Comparison of ENCODE assay signal across 1 cellular context in genomic region chr6:7975764-7976146, GRCh38.
TF ChIP-seq lines count a peak whose summit lies in the region.

No MANE protein-coding gene starts in this region.

TF ChIP-seq in HepG2, 621 proteins besides CTCF, POLR2A, EP300 and RAD21 (continued from another document and continues in another):
- no peak for TF ChIP-seq ZNF609 (CRISPR knock-in tag; IDR thresholded peaks at IDR 0.05; ENCODE audit: borderline replicate concordance)
- no peak for TF ChIP-seq DPF2 (CRISPR knock-in tag; IDR thresholded peaks at IDR 0.05; ENCODE audit: borderline replicate concordance, low read depth)
- no peak for TF ChIP-seq HNF1A (IDR thresholded peaks at IDR 0.05; ENCODE audit: low read depth)
- 0 out of 2 replicates have a peak, but pooled peaks have one; percentile 20 for TF ChIP-seq HNF1A (CRISPR knock-in tag; IDR thresholded peaks at IDR 0.05; ENCODE audit: borderline replicate concordance)
- TF ChIP-seq TBX2 (CRISPR knock-in tag; IDR thresholded peaks at IDR 0.05; ENCODE audit: borderline replicate concordance), result no peak
- TF ChIP-seq HNRNPLL (IDR thresholded peaks at IDR 0.05; ENCODE audit: low read depth, low read length, poor library complexity, severe bottlenecking), result no peak
- no peak for TF ChIP-seq BRCA1 (CRISPR knock-in tag; IDR thresholded peaks at IDR 0.05)
- TF ChIP-seq ZNF503 (CRISPR knock-in tag; IDR thresholded peaks at IDR 0.05), result no peak; the same call in 1 of the 2 replicates
- TF ChIP-seq ZNF768 (CRISPR knock-in tag; IDR thresholded peaks at IDR 0.05), result no peak
- 0 out of 2 replicates have a peak, but pooled peaks have one; percentile 30 for TF ChIP-seq ZNF280B (CRISPR knock-in tag; IDR thresholded peaks at IDR 0.05; ENCODE audit: borderline replicate concordance)
- TF ChIP-seq FOXJ3 (CRISPR knock-in tag; IDR thresholded peaks at IDR 0.05; ENCODE audit: borderline replicate concordance), result no peak
- TF ChIP-seq TCF7L2 (IDR thresholded peaks at IDR 0.05; ENCODE audit: low read depth, low read length), result no peak
- TF ChIP-seq ARID4A (CRISPR knock-in tag; IDR thresholded peaks at IDR 0.05; ENCODE audit: borderline replicate concordance), result no peak
- no peak for TF ChIP-seq ZNF460 (CRISPR knock-in tag; IDR thresholded peaks at IDR 0.05; ENCODE audit: borderline replicate concordance)
- TF ChIP-seq RERE (CRISPR knock-in tag; IDR thresholded peaks at IDR 0.05; ENCODE audit: low read depth), result no peak
- no peak for TF ChIP-seq ZNF513 (CRISPR knock-in tag; conservative IDR thresholded peaks at IDR 0.05)
- no peak for TF ChIP-seq BATF2 (CRISPR knock-in tag; IDR thresholded peaks at IDR 0.05)
- TF ChIP-seq RARG (CRISPR knock-in tag; IDR thresholded peaks at IDR 0.05; ENCODE audit: low read depth), result no peak
- TF ChIP-seq ATF7-NPFF (CRISPR knock-in tag; IDR thresholded peaks at IDR 0.05; ENCODE audit: low read depth), result no peak
- TF ChIP-seq PAX8 (CRISPR knock-in tag; IDR thresholded peaks at IDR 0.05; ENCODE audit: borderline replicate concordance), result no peak
- TF ChIP-seq PRPF4 (IDR thresholded peaks at IDR 0.05; ENCODE audit: low read depth, low read length, poor library complexity, severe bottlenecking), result no peak
- no peak for TF ChIP-seq ZNF556 (CRISPR knock-in tag; IDR thresholded peaks at IDR 0.05; ENCODE audit: borderline replicate concordance)
- TF ChIP-seq MYC (CRISPR knock-in tag; IDR thresholded peaks at IDR 0.05; ENCODE audit: borderline replicate concordance), result peak; percentile 73
- TF ChIP-seq ZNF772 (CRISPR knock-in tag; IDR thresholded peaks at IDR 0.05), result no peak
- peak; percentile 41; the same call in 1 of the 2 replicates for TF ChIP-seq ZNF331 (CRISPR knock-in tag; IDR thresholded peaks at IDR 0.05)
- TF ChIP-seq KLF9 (CRISPR knock-in tag; IDR thresholded peaks at IDR 0.05; ENCODE audit: low read depth), result no peak
- TF ChIP-seq PAF1 (CRISPR knock-in tag; IDR thresholded peaks at IDR 0.05), result no peak
- 0 out of 2 replicates have a peak, but pooled peaks have one; percentile 29 for TF ChIP-seq ARHGAP35 (CRISPR knock-in tag; IDR thresholded peaks at IDR 0.05; ENCODE audit: borderline replicate concordance)
- TF ChIP-seq SRY (CRISPR knock-in tag; IDR thresholded peaks at IDR 0.05), result no peak
